8 cellular contexts compared by ENCODE assay signal in genomic region chr12:57751788-57752667, GRCh38. TPM values are rescaled to one million over a fixed set of nuclear protein-coding genes. Genes with fewer than 3 reads are reported as not detected.
DNase-seq lines count a peak whose midpoint lies in the region; ATAC-seq, FAIRE-seq and TF ChIP-seq lines count a peak whose summit lies in the region.

TSS of gene CDK4 (minus strand) at chr12:57752310. CDS start at chr12:57751717, 593 bp downstream.

- POLR2A ChIA-PET in H1 (lab: Charles Lee; ENCODE audit: partially characterized antibody) = interaction anchor here (0.7 to 5.3 kb wide), 9 partner anchors 9 to 145 kb away, joined by 3 to 25 read pairs (median 4); partner anchors contain the start of genes AGAP2 and CYP27B1

- H3K9me3 Mint-ChIP-seq in memory B cell = no peaks in the 10 kb centered on the region

- H3K27me3 ChIP-seq in H1 (replicated peaks in 1 of 4; ENCODE audit: control insufficient read depth in 3 of 4, extremely low read depth in 1 of 4, insufficient read depth in 3 of 4, low read length in 3 of 4) = peaks cover 8 to 22% (median 20%) of the 10 kb centered on the region in 4 experiments

- no peaks in the 10 kb centered on the region for H3K27me3 Mint-ChIP-seq in memory B cell

- H3K23me2 ChIP-seq in H1 (ENCODE audit: low read depth, low read length) = peaks cover 18% of the 10 kb centered on the region

- peak within 1 kb of the TSS; percentile 66 for H2AK5ac ChIP-seq in H1 (ENCODE audit: low read depth, low read length)

- ATAC-seq in GM21367 (IDR thresholded peaks at IDR 0.05; ENCODE audit: unreplicated experiment) = peak; percentile 57
- peak; percentile 79 for ATAC-seq in memory B cell (ENCODE audit: low read depth)

- no peak within 1 kb of the TSS for H2BK120ac ChIP-seq in H1 (replicated peaks; ENCODE audit: low read depth, low read length)

- no peak for TF ChIP-seq CTCF in H1 (IDR thresholded peaks at IDR 0.05; ENCODE audit: control extremely low read depth in 1 of 3, insufficient read depth in 1 of 3, low read depth in 1 of 3, low read length in 3 of 3)

- peaks cover 3 to 4% of the 10 kb centered on the region in 2 experiments for H4K20me1 ChIP-seq in H1 (replicated peaks in 1 of 2; ENCODE audit: control insufficient read depth in 1 of 2, insufficient read depth in 2 of 2, low read length in 2 of 2)

- H3K4me1 Mint-ChIP-seq in memory B cell = peaks cover 38% of the 10 kb centered on the region

- peak within 1 kb of the TSS; percentile 52 for H3K56ac ChIP-seq in H1 (replicated peaks; ENCODE audit: insufficient read length, low read depth, low read length)

- peaks cover 3 to 26% (median 7%) of the 10 kb centered on the region in 4 experiments; a peak in 6 of 7 replicates for H3K4me1 ChIP-seq in H1 (replicated peaks in 1 of 4; ENCODE audit: control insufficient read depth in 3 of 4, insufficient read depth in 4 of 4, low read length in 3 of 4)

- peak within 1 kb of the TSS; percentile 81 for H3K14ac ChIP-seq in H1 (ENCODE audit: insufficient read length)

- no peak within 1 kb of the TSS for H2AFZ ChIP-seq in H1 (ENCODE audit: low read length)

- H3K9me3 ChIP-seq in H1 (ENCODE audit: insufficient read depth in 2 of 2, low read depth in 1 of 2, low read length in 1 of 2) = no peaks in the 10 kb centered on the region

- CTCF ChIA-PET in H1 (lab: Charles Lee; ENCODE audit: partially characterized antibody) = no interaction called here

- H3K4ac ChIP-seq in H1 (replicated peaks; ENCODE audit: insufficient read length, low read depth, low read length) = peak within 1 kb of the TSS; percentile 81

- TF ChIP-seq RAD21 in H1 (IDR thresholded peaks at IDR 0.05 in 1 of 2, conservative IDR thresholded peaks at IDR 0.05 in 1 of 2; ENCODE audit: low read depth in 2 of 2, low read length in 2 of 2) = no peak

- peaks cover 15% of the 10 kb centered on the region; the same call in 1 of the 2 replicates for H3K79me1 ChIP-seq in H1 (ENCODE audit: low read depth, low read length)

- peak within 1 kb of the TSS; percentile 87 for H2BK5ac ChIP-seq in H1 (ENCODE audit: low read depth, low read length)

- peak within 1 kb of the TSS; percentile 67 for H4K5ac ChIP-seq in H1 (ENCODE audit: insufficient read length, low read depth, low read length)

- peak within 1 kb of the TSS; percentile 96 to 99 (median 98) for H3K4me3 ChIP-seq in H1 (ENCODE audit: extremely low read depth in 1 of 4, insufficient read depth in 2 of 4, low read depth in 3 of 4, low read length in 4 of 4)

- H4K8ac ChIP-seq in H1 (ENCODE audit: extremely low read depth, insufficient read depth, low read length) = peak within 1 kb of the TSS; percentile 97

- H3K18ac ChIP-seq in H1 (ENCODE audit: extremely low read depth, low read length) = peak within 1 kb of the TSS; percentile 81; the same call in 1 of the 2 replicates

- TF ChIP-seq EP300 in H1 (IDR thresholded peaks at IDR 0.05; ENCODE audit: borderline replicate concordance in 1 of 2, low read depth in 2 of 2, low read length in 2 of 2) = peak in 1 of 2 experiments; percentile 76; a peak in 1 of 3 replicates

- FAIRE-seq in HTR-8/SVneo (lab: Jason Lieb, UNC) = peak; percentile 99
- FAIRE-seq in H1 (lab: Jason Lieb, UNC) = peak; percentile 71

- H4K91ac ChIP-seq in H1 (replicated peaks; ENCODE audit: insufficient read length, low read length) = peak within 1 kb of the TSS; percentile 12

- peaks cover 17% of the 10 kb centered on the region for H3K36me3 Mint-ChIP-seq in memory B cell

- no peak within 1 kb of the TSS; the same call in 1 of the 2 replicates for H2BK15ac ChIP-seq in H1 (ENCODE audit: low read length)

- H3K9ac ChIP-seq in H1 (replicated peaks in 1 of 4; ENCODE audit: extremely low read depth in 1 of 4, low read depth in 3 of 4, low read length in 3 of 4) = peak within 1 kb of the TSS; percentile 88 to 99 (median 96)

- H3K27ac ChIP-seq in H1 (ENCODE audit: low read depth, low read length) = peak within 1 kb of the TSS; percentile 86

- peaks cover 12 to 20% of the 10 kb centered on the region in 2 experiments for H3K79me2 ChIP-seq in H1 (ENCODE audit: control insufficient read depth in 1 of 2, insufficient read depth in 2 of 2, low read length in 2 of 2)

- TF ChIP-seq POLR2A in H1 (IDR thresholded peaks at IDR 0.05; ENCODE audit: control extremely low read depth in 1 of 2, low read depth in 2 of 2, low read length in 2 of 2) = peak; percentile 79

- peak within 1 kb of the TSS; percentile 7 for H3K23ac ChIP-seq in H1 (ENCODE audit: insufficient read length)

- peak within 1 kb of the TSS; percentile 86 for H3K4me3 Mint-ChIP-seq in memory B cell

- no peak within 1 kb of the TSS for H2BK20ac ChIP-seq in H1 (ENCODE audit: low read length)

- peak within 1 kb of the TSS; percentile 95 to 96 for H3K4me2 ChIP-seq in H1 (ENCODE audit: insufficient read depth in 1 of 2, low read depth in 2 of 2, low read length in 2 of 2)

- H3K27ac Mint-ChIP-seq in memory B cell = peak within 1 kb of the TSS; percentile 85

- 0 out of 2 replicates have a peak within 1 kb of the TSS, but pooled peaks have one; percentile 80 for H2BK12ac ChIP-seq in H1 (ENCODE audit: low read depth, low read length)

- DNase-seq in COLO829 (ENCODE audit: low spot score) = peak; percentile 100
- DNase-seq in HTR-8/SVneo (ENCODE audit: insufficient read length, low spot score) = peak; percentile 95
- DNase-seq in NOMO-1 treated with dmso at 0.1 percent for 144 hours (lab: John Stamatoyannopoulos, UW; ENCODE audit: unreplicated experiment) = peak; percentile 99
- DNase-seq in activated CD8-positive, alpha-beta memory T cell treated with anti-CD3 and anti-CD28 coated beads for 48 hours (ENCODE audit: low read depth in 2 of 3, low spot score in 2 of 3) = peak; percentile 88 to 97 (median 93)
- peak; percentile 99 to 100 for DNase-seq in H1 (ENCODE audit: low read depth in 1 of 2, low spot score in 2 of 2)
- DNase-seq in memory B cell (ENCODE audit: low spot score in 2 of 2) = peak; percentile 97 to 98
- DNase-seq in stimulated activated CD8-positive, alpha-beta memory T cell treated with anti-CD3 and anti-CD28 coated beads, Interleukin-12 subunit alpha, Interleukin-12 subunit beta, amount 100 ng/mL, for 24 hours (ENCODE audit: extremely low read depth) = peak; percentile 98

- peaks cover 21 to 37% (median 27%) of the 10 kb centered on the region in 4 experiments for H3K36me3 ChIP-seq in H1 (ENCODE audit: control insufficient read depth in 2 of 4, insufficient read depth in 4 of 4, low read length in 3 of 4)

- WGBS in H1 (ENCODE audit: extremely low coverage in 1 of 2, insufficient coverage in 1 of 2, insufficient read length in 1 of 2, insufficient replicate concordance in 2 of 2, low coverage in 1 of 2, low lambda C conversion rate in 2 of 2, missing lambda C conversion rate in 1 of 2), 2 experiments = 2% methylated on average over 58 of the region's 58 CpGs; no CpG with 5 or more reads in 1 of the 2 experiments

TF ChIP-seq in H1, 55 proteins besides CTCF, POLR2A, EP300 and RAD21 (continues in another document):
- TF ChIP-seq ATF2 (IDR thresholded peaks at IDR 0.05; ENCODE audit: low read length) = no peak
- peak; percentile 54; the same call in 1 of the 2 replicates for TF ChIP-seq RFX5 (IDR thresholded peaks at IDR 0.05; ENCODE audit: borderline replicate concordance, low read depth, low read length)
- TF ChIP-seq CHD2 (IDR thresholded peaks at IDR 0.05; ENCODE audit: low read length) = peak; percentile 43; the same call in 1 of the 2 replicates
- peak; percentile 10 for TF ChIP-seq KDM4A (IDR thresholded peaks at IDR 0.05; ENCODE audit: low read depth, low read length, severe bottlenecking)
- TF ChIP-seq CHD1 (IDR thresholded peaks at IDR 0.05; ENCODE audit: low read depth, low read length) = 0 out of 2 replicates have a peak, but pooled peaks have one; percentile 54
- TF ChIP-seq EGR1 (IDR thresholded peaks at IDR 0.05; ENCODE audit: borderline replicate concordance, low read depth, low read length) = peak; percentile 64; the same call in 1 of the 2 replicates
- peak; percentile 29; the same call in 1 of the 2 replicates for TF ChIP-seq NRF1 (IDR thresholded peaks at IDR 0.05; ENCODE audit: low read depth, low read length)
- peak; percentile 86 for TF ChIP-seq TAF1 (IDR thresholded peaks at IDR 0.05; ENCODE audit: low read depth, low read length)
- peak; percentile 99 for TF ChIP-seq MAX (IDR thresholded peaks at IDR 0.05)
- TF ChIP-seq KDM5A (IDR thresholded peaks at IDR 0.05; ENCODE audit: low read length) = no peak
- no peak; the same call in 1 of the 2 replicates for TF ChIP-seq BRCA1 (IDR thresholded peaks at IDR 0.05; ENCODE audit: low read depth, low read length)
- TF ChIP-seq CTBP2 (IDR thresholded peaks at IDR 0.05; ENCODE audit: borderline replicate concordance, insufficient read depth, insufficient read length, low read length) = peak; percentile 56
- no peak for TF ChIP-seq ZNF274 (IDR thresholded peaks at IDR 0.05; ENCODE audit: borderline replicate concordance, extremely low read depth, low read length)
- TF ChIP-seq CBX5 (IDR thresholded peaks at IDR 0.05; ENCODE audit: low read depth, low read length) = no peak
- TF ChIP-seq SIN3A (conservative IDR thresholded peaks at IDR 0.05 in 1 of 2, IDR thresholded peaks at IDR 0.05 in 1 of 2; ENCODE audit: low read depth in 1 of 2, low read length in 2 of 2) = peak; percentile 84 to 98; a peak in 3 of 4 replicates

RNA-seq across cellular contexts. Expression of gene CDK4, which starts in this region (rescaled TPM):
- 174 and 180 TPM in 2 replicates for total RNA-seq in H1 (2021; fragmentation: NEBNext Ultra II Directional; extraction: Animal tissue kit (Norgen Biotek cat#: 25700))
- 311 and 368 TPM in 2 replicates for polyA plus RNA-seq in H1 (2011; rRNA removed)
- polyA plus RNA-seq in H1 (2011; cell fraction: cytosol; rRNA removed) = 368 TPM
- 288 TPM for polyA plus RNA-seq in H1 (2011; cell fraction: nucleus; rRNA removed)
- 210 to 260 TPM (median 226 TPM) in 4 replicates for polyA plus RNA-seq in H1 (2012, experiment 1 of 2)
- polyA plus RNA-seq in H1 (2012, experiment 2 of 2) = 272 TPM
- 111 TPM for polyA plus RNA-seq in H1 (2013, experiment 1 of 2)
- polyA plus RNA-seq in H1 (2013, experiment 2 of 2) = 105 TPM
- 218 and 329 TPM in 2 replicates for polyA minus RNA-seq in H1 (2011; rRNA and poly(A)+ RNA removed)
- 110 TPM for polyA minus RNA-seq in H1 (2011; cell fraction: cytosol; rRNA and poly(A)+ RNA removed)
- polyA minus RNA-seq in H1 (2011; cell fraction: nucleus; rRNA and poly(A)+ RNA removed) = 99.0 TPM

Comparison
In these comparisons a context has a peak if more than half of its experiments do, and no peak if none do; other contexts are left out.
1. Peak in every context shown above with its lines: DNase-seq, ATAC-seq, H3K4me3 ChIP-seq and H3K27ac ChIP-seq.